ENCODE assay signal across 29 cellular contexts in the genomic region with DNA sequence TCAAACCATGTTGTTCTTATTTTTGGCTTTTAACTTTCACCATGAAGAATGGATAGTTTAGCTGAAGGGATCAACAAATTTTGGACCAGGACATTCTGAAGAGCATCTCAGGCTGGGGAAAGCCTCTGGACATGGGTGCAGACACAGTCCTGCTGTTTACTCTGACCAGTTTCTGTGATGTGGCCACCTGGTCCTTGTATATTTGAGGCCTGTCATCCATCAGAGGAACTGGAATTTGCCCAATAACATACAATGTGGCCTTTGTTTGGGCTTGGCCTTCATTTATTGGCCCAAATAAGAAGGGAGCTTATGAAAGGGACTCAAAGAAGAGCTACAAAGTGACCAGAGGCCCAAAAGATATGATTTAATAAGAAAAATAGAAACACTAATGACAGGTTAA.
DNase-seq lines count a peak whose midpoint lies in the region; ATAC-seq and TF ChIP-seq lines count a peak whose summit lies in the region.
"Had no signal": no experiment of that assay in that cellular context is flagged by ENCODE, and none has a peak within 500 bp of the region (broad histone marks: within the 10 kb centered on the region; RNA-seq: fewer than 3 reads in every experiment).

No MANE protein-coding gene starts in this region.

- H3K4me1 ChIP-seq in Karpas-422 (ENCODE audit: low read length) (peaks cover 87% of the 10 kb centered on the region), stomach (peaks cover 0 to 38% (median 25%) of the 10 kb centered on the region in 4 donors)

- no peak for ATAC-seq in stimulated activated memory B cell treated with anti-CD40 and anti-IgM and Interleukin-4, amounts not matched to agents 10 μg/mL and 1 μg/mL and 100 μg/mL, for 72 hours
- ATAC-seq in activated T-cell treated with anti-CD3 and anti-CD28 coated beads, Interleukin-2, amount 50 U/mL, for 72 hours (replicated peaks in 1 of 2) = no peak
- ATAC-seq: activated CD8-positive, alpha-beta T cell treated with anti-CD3 and anti-CD28 coated beads, Interleukin-2, amount 10 ng/mL, durations not matched to agents 7 days and 5 days; activated T-helper 17 cell treated with anti-CD3 and anti-CD28 coated beads, Interleukin-2, amount 50 U/mL, for 72 hours; naive thymus-derived CD8-positive, alpha-beta T cell; Panc1; stimulated activated naive CD8-positive, alpha-beta T cell treated with anti-CD3 and anti-CD28 coated beads, Interleukin-15, Interleukin-2, amounts not matched to agents 100 U/mL and 50 U/mL, for 24 hours had no signal

- H3K27me3 Mint-ChIP-seq in stimulated activated memory B cell treated with anti-CD40 and anti-IgM and Interleukin-4, amounts not matched to agents 10 μg/mL and 1 μg/mL and 100 μg/mL, for 72 hours = no peaks in the 10 kb centered on the region
- H3K27me3 Mint-ChIP-seq in activated T-cell treated with anti-CD3 and anti-CD28 coated beads, Interleukin-2, amount 50 U/mL, for 72 hours (ENCODE audit: low read depth) = peaks cover under 1% of the 10 kb centered on the region
- H3K27me3 Mint-ChIP-seq: activated naive CD4-positive, alpha-beta T cell treated with anti-CD3 and anti-CD28 coated beads, Interleukin-2, amount 10 ng/mL, durations not matched to agents 7 days and 5 days; activated T-helper 17 cell treated with anti-CD3 and anti-CD28 coated beads, Interleukin-2, amount 50 U/mL, for 72 hours had no signal

- peak overlapping the region; percentile 76 for H3K4me2 ChIP-seq in Karpas-422 (ENCODE audit: low read depth, low read length, poor library complexity, severe bottlenecking)

- TF ChIP-seq CTCF in dorsolateral prefrontal cortex (IDR thresholded peaks at IDR 0.05 in 54 of 56, conservative IDR thresholded peaks at IDR 0.05 in 2 of 56; ENCODE audit: low read depth in 1 of 56, partially characterized antibody in 56 of 56) = peak in 6 of 56 donors; percentile 6 to 18 (median 12)
- no peak for TF ChIP-seq CTCF in stomach (IDR thresholded peaks at IDR 0.05)

- H3K36me3 ChIP-seq in Karpas-422 (ENCODE audit: insufficient read depth, low read length) = no peaks in the 10 kb centered on the region
- H3K36me3 ChIP-seq in stomach = no peaks in the 10 kb centered on the region
- H3K36me3 ChIP-seq: adrenal gland, tibial artery, WERI-Rb-1 had no signal

- H4K20me1 ChIP-seq in Karpas-422 (ENCODE audit: insufficient read depth, low read depth, low read length) = no peaks in the 10 kb centered on the region

- DNase-seq in Karpas-422 = no peak
- peak in 3 of 10 donors; percentile 19 to 74 (median 66) for DNase-seq in dorsolateral prefrontal cortex
- DNase-seq in inferior parietal cortex (ENCODE audit: extremely low spot score) = peak; percentile 85
- DNase-seq in stomach = no peak
- no peak for DNase-seq in NCI-H2227 (lab: John Stamatoyannopoulos, UW; ENCODE audit: unreplicated experiment)
- DNase-seq in NCI-H510A (lab: John Stamatoyannopoulos, UW) = no peak
- DNase-seq in activated T-cell treated with anti-CD3 and anti-CD28 coated beads, Interleukin-2, amount 50 U/mL, for 72 hours = no peak
- DNase-seq: ACHN; activated CD4-positive, alpha-beta T cell treated with anti-CD3 and anti-CD28 coated beads for 4 hours; activated CD8-positive, alpha-beta T cell treated with anti-CD3 and anti-CD28 coated beads, Interleukin-2, amount 10 ng/mL, durations not matched to agents 7 days and 5 days; activated naive CD4-positive, alpha-beta T cell treated with anti-CD3 and anti-CD28 coated beads, Interleukin-2, amount 10 ng/mL, durations not matched to agents 7 days and 5 days; adrenal gland; H7; KG1; naive thymus-derived CD8-positive, alpha-beta T cell; NCI-H1417 treated with DMSO at 0.1 percent for 48 hours; NCI-H2081 treated with DMSO at 0.1 percent for 48 hours; NCI-H345; NCI-H748 treated with DMSO at 0.1 percent for 48 hours; stimulated activated naive CD8-positive, alpha-beta T cell treated with anti-CD3 and anti-CD28 coated beads, Interleukin-15, Interleukin-2, amounts not matched to agents 100 U/mL and 50 U/mL, for 24 hours; T1000; tibial artery; WERI-Rb-1 had no signal

- no peaks in the 10 kb centered on the region for H3K9me3 ChIP-seq in Karpas-422 (ENCODE audit: low read length)
- no peaks in the 10 kb centered on the region for H3K9me3 ChIP-seq in stomach
- H3K9me3 ChIP-seq: adrenal gland, tibial artery had no signal

- H3K9ac ChIP-seq in Karpas-422 (ENCODE audit: low read length) = peak overlapping the region; percentile 68

- H2AFZ ChIP-seq in Karpas-422 (ENCODE audit: low read length) = no peak overlapping the region

- H3K4me3 Mint-ChIP-seq in stimulated activated memory B cell treated with anti-CD40 and anti-IgM and Interleukin-4, amounts not matched to agents 10 μg/mL and 1 μg/mL and 100 μg/mL, for 72 hours = no peak overlapping the region
- no peak overlapping the region for H3K4me3 Mint-ChIP-seq in activated T-cell treated with anti-CD3 and anti-CD28 coated beads, Interleukin-2, amount 50 U/mL, for 72 hours
- H3K4me3 Mint-ChIP-seq: activated CD8-positive, alpha-beta T cell treated with anti-CD3 and anti-CD28 coated beads, Interleukin-2, amount 10 ng/mL, durations not matched to agents 7 days and 5 days; activated naive CD4-positive, alpha-beta T cell treated with anti-CD3 and anti-CD28 coated beads, Interleukin-2, amount 10 ng/mL, durations not matched to agents 7 days and 5 days; activated T-helper 17 cell treated with anti-CD3 and anti-CD28 coated beads, Interleukin-2, amount 50 U/mL, for 72 hours; naive thymus-derived CD8-positive, alpha-beta T cell had no signal

- no peak overlapping the region; the same call in 1 of the 2 replicates for H3K4me3 ChIP-seq in Karpas-422 (ENCODE audit: low read length)
- peak overlapping the region in 1 of 59 donors; percentile 5 for H3K4me3 ChIP-seq in dorsolateral prefrontal cortex
- no peak overlapping the region for H3K4me3 ChIP-seq in stomach
- H3K4me3 ChIP-seq: adrenal gland, GM12878, skin epidermis, tibial artery had no signal

- intact Hi-C loops in dorsolateral prefrontal cortex (cut with DNase I) (loop anchor here in 1 of 2 donors (5.0 kb wide), 2 partner anchors 125 to 240 kb away; no protein-coding TSS in a partner anchor), stomach (cut with DNase I; ENCODE audit: low total_unique reads) (no loop called here)

- peak overlapping the region; percentile 94 for H3K27ac ChIP-seq in Karpas-422 (ENCODE audit: low read length)
- H3K27ac ChIP-seq in dorsolateral prefrontal cortex = peak overlapping the region in 58 of 59 donors; percentile 3 to 94 (median 71)
- H3K27ac ChIP-seq in stomach = peak overlapping the region in 4 of 5 donors; percentile 18 to 57 (median 30)
- H3K27ac ChIP-seq: adrenal gland, HL-60, skin epidermis, tibial artery, WERI-Rb-1 had no signal

- no peak for TF ChIP-seq EP300 in stomach (IDR thresholded peaks at IDR 0.05)

- H3K4me1 Mint-ChIP-seq in stimulated activated memory B cell treated with anti-CD40 and anti-IgM and Interleukin-4, amounts not matched to agents 10 μg/mL and 1 μg/mL and 100 μg/mL, for 72 hours = no peaks in the 10 kb centered on the region
- no peaks in the 10 kb centered on the region for H3K4me1 Mint-ChIP-seq in activated T-cell treated with anti-CD3 and anti-CD28 coated beads, Interleukin-2, amount 50 U/mL, for 72 hours (ENCODE audit: low read depth)
- H3K4me1 Mint-ChIP-seq: activated naive CD4-positive, alpha-beta T cell treated with anti-CD3 and anti-CD28 coated beads, Interleukin-2, amount 10 ng/mL, durations not matched to agents 7 days and 5 days; activated T-helper 17 cell treated with anti-CD3 and anti-CD28 coated beads, Interleukin-2, amount 50 U/mL, for 72 hours; naive thymus-derived CD8-positive, alpha-beta T cell had no signal

- H3K27me3 ChIP-seq in Karpas-422 (ENCODE audit: low read length) (no peaks in the 10 kb centered on the region), dorsolateral prefrontal cortex (no peaks in the 10 kb centered on the region), stomach (no peaks in the 10 kb centered on the region)
- H3K27me3 ChIP-seq: adrenal gland, tibial artery had no signal

- no peaks in the 10 kb centered on the region for H3K36me3 Mint-ChIP-seq in stimulated activated memory B cell treated with anti-CD40 and anti-IgM and Interleukin-4, amounts not matched to agents 10 μg/mL and 1 μg/mL and 100 μg/mL, for 72 hours
- H3K36me3 Mint-ChIP-seq in activated T-cell treated with anti-CD3 and anti-CD28 coated beads, Interleukin-2, amount 50 U/mL, for 72 hours (ENCODE audit: insufficient read depth in 2 of 2) = no peaks in the 10 kb centered on the region
- H3K36me3 Mint-ChIP-seq: activated naive CD4-positive, alpha-beta T cell treated with anti-CD3 and anti-CD28 coated beads, Interleukin-2, amount 10 ng/mL, durations not matched to agents 7 days and 5 days; naive thymus-derived CD8-positive, alpha-beta T cell had no signal

- H3K27ac Mint-ChIP-seq in stimulated activated memory B cell treated with anti-CD40 and anti-IgM and Interleukin-4, amounts not matched to agents 10 μg/mL and 1 μg/mL and 100 μg/mL, for 72 hours = no peak overlapping the region
- H3K27ac Mint-ChIP-seq in activated T-cell treated with anti-CD3 and anti-CD28 coated beads, Interleukin-2, amount 50 U/mL, for 72 hours = no peak overlapping the region
- H3K27ac Mint-ChIP-seq: activated CD8-positive, alpha-beta T cell treated with anti-CD3 and anti-CD28 coated beads, Interleukin-2, amount 10 ng/mL, durations not matched to agents 7 days and 5 days; activated naive CD4-positive, alpha-beta T cell treated with anti-CD3 and anti-CD28 coated beads, Interleukin-2, amount 10 ng/mL, durations not matched to agents 7 days and 5 days; activated T-helper 17 cell treated with anti-CD3 and anti-CD28 coated beads, Interleukin-2, amount 50 U/mL, for 72 hours; naive thymus-derived CD8-positive, alpha-beta T cell had no signal

- H3K9me2 ChIP-seq in Karpas-422 (replicated peaks; ENCODE audit: insufficient read depth, low read length) = no peaks in the 10 kb centered on the region

- no peaks in the 10 kb centered on the region for H3K9me3 Mint-ChIP-seq in stimulated activated memory B cell treated with anti-CD40 and anti-IgM and Interleukin-4, amounts not matched to agents 10 μg/mL and 1 μg/mL and 100 μg/mL, for 72 hours
- H3K9me3 Mint-ChIP-seq in activated T-cell treated with anti-CD3 and anti-CD28 coated beads, Interleukin-2, amount 50 U/mL, for 72 hours = no peaks in the 10 kb centered on the region
- H3K9me3 Mint-ChIP-seq: activated naive CD4-positive, alpha-beta T cell treated with anti-CD3 and anti-CD28 coated beads, Interleukin-2, amount 10 ng/mL, durations not matched to agents 7 days and 5 days; activated T-helper 17 cell treated with anti-CD3 and anti-CD28 coated beads, Interleukin-2, amount 50 U/mL, for 72 hours had no signal

- no peak for TF ChIP-seq POLR2A in stomach (IDR thresholded peaks at IDR 0.05)

- peaks cover 83% of the 10 kb centered on the region for H3K79me2 ChIP-seq in Karpas-422 (ENCODE audit: low read length)

Comparison
In these comparisons a context has a peak if more than half of its experiments do, and no peak if none do; other contexts are left out.
1. H3K27ac ChIP-seq: peak in every context shown above with its lines; median percentile 94 in Karpas-422; 71 in dorsolateral prefrontal cortex; 30 in stomach.